10 cellular contexts compared by ENCODE assay signal in the genomic region with DNA sequence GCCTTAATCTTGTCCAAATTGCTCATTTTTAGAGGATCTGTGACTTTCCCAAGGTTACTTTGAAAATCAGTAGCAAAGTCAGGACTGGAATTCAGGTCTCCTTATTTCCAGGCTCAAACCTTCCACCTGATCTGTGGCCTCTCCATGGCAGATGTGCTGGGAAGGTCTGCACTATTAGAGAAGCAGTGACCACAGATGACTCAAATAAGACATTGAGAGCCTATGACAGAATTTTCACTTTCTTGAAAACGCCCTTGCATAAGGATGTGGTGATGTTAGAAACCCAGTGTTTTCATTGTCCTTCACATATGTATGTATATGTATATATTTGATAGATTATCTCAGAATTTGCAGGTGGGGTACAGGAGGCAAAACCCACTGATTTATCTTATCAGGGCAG. TPM values are rescaled to one million over a fixed set of nuclear protein-coding genes. Genes with fewer than 3 reads are reported as not detected.
DNase-seq lines count a peak whose midpoint lies in the region; ATAC-seq and TF ChIP-seq lines count a peak whose summit lies in the region.
"Had no signal": no experiment of that assay in that cellular context is flagged by ENCODE, and none has a peak within 500 bp of the region (broad histone marks: within the 10 kb centered on the region; RNA-seq: fewer than 3 reads in every experiment).

No MANE protein-coding gene starts in this region.

- no peaks in the 10 kb centered on the region for H3K27me3 ChIP-seq in CD4-positive, alpha-beta memory T cell (ENCODE audit: insufficient read depth, low read length)
- H3K27me3 ChIP-seq in tibial nerve, result no peaks in the 10 kb centered on the region
- H3K27me3 ChIP-seq: heart left ventricle had no signal

- H3K36me3 ChIP-seq in CD4-positive, alpha-beta memory T cell (ENCODE audit: insufficient read depth, low read length), result no peaks in the 10 kb centered on the region
- H3K36me3 ChIP-seq in tibial nerve, result peaks cover 0 to 3% (median 0%) of the 10 kb centered on the region in 3 donors

- peak; percentile 94 for ATAC-seq in GM18909 (IDR thresholded peaks at IDR 0.05; ENCODE audit: poor library complexity, unreplicated experiment)
- ATAC-seq in GM21515 (IDR thresholded peaks at IDR 0.05; ENCODE audit: unreplicated experiment), result peak; percentile 92
- ATAC-seq in HG03135 (IDR thresholded peaks at IDR 0.05; ENCODE audit: unreplicated experiment), result peak; percentile 86

- no peak overlapping the region for H3K27ac Mint-ChIP-seq in CD4-positive, alpha-beta memory T cell

- intact Hi-C loops in CD4-positive, alpha-beta memory T cell (cut with micrococcal nuclease), result no loop called here

- no peak for TF ChIP-seq CTCF in tibial nerve (IDR thresholded peaks at IDR 0.05)

- H3K4me3 Mint-ChIP-seq in CD4-positive, alpha-beta memory T cell, result no peak overlapping the region

- WGBS in tibial nerve, 2 donors, result 93 to 97% methylated on average over 1 of the region's 1 CpG

- no peak overlapping the region for H3K4me3 ChIP-seq in CD4-positive, alpha-beta memory T cell (ENCODE audit: low read length in 2 of 2)
- no peak overlapping the region for H3K4me3 ChIP-seq in tibial nerve
- H3K4me3 ChIP-seq: coronary artery, heart left ventricle had no signal

- no peak for TF ChIP-seq POLR2A in tibial nerve (IDR thresholded peaks at IDR 0.05)

- DNase-seq in glomerular visceral epithelial cell (ENCODE audit: extremely low spot score), result peak; percentile 20
- DNase-seq in CD4-positive, alpha-beta memory T cell, result no peak
- DNase-seq in tibial nerve (ENCODE audit: low spot score in 2 of 2), result no peak
- DNase-seq in effector CD8-positive, alpha-beta T cell (lab: John Stamatoyannopoulos, UW), result no peak
- no peak for DNase-seq in AG08395 (ENCODE audit: low spot score)

- POLR2A ChIA-PET in CD4-positive, alpha-beta memory T cell (lab: Charles Lee; ENCODE audit: partially characterized antibody), result no interaction called here

- H3K4me1 ChIP-seq in CD4-positive, alpha-beta memory T cell (ENCODE audit: insufficient read depth, low read length), result no peaks in the 10 kb centered on the region
- no peaks in the 10 kb centered on the region for H3K4me1 ChIP-seq in tibial nerve

- no peak overlapping the region for H3K27ac ChIP-seq in CD4-positive, alpha-beta memory T cell (ENCODE audit: low read depth, low read length)
- H3K27ac ChIP-seq in tibial nerve, result no peak overlapping the region
- H3K27ac ChIP-seq: coronary artery, heart left ventricle had no signal

- no peak for TF ChIP-seq EP300 in tibial nerve (IDR thresholded peaks at IDR 0.05)

- H3K27me3 Mint-ChIP-seq in CD4-positive, alpha-beta memory T cell, result no peaks in the 10 kb centered on the region

- peaks cover 0 to 5% of the 10 kb centered on the region in 2 donors for H3K36me3 Mint-ChIP-seq in CD4-positive, alpha-beta memory T cell

- CTCF ChIA-PET in CD4-positive, alpha-beta memory T cell (lab: Charles Lee; ENCODE audit: partially characterized antibody), result interaction anchor here (1.4 kb wide), 1 partner anchor 12 kb away, joined by 3 read pairs; no protein-coding TSS in a partner anchor

- no peaks in the 10 kb centered on the region for H3K9me3 Mint-ChIP-seq in CD4-positive, alpha-beta memory T cell

- H3K9me3 ChIP-seq in CD4-positive, alpha-beta memory T cell (ENCODE audit: control insufficient read depth in 1 of 2, low read length in 2 of 2), result no peaks in the 10 kb centered on the region
- H3K9me3 ChIP-seq in tibial nerve, result no peaks in the 10 kb centered on the region
- H3K9me3 ChIP-seq: heart left ventricle had no signal

- no peaks in the 10 kb centered on the region for H3K4me1 Mint-ChIP-seq in CD4-positive, alpha-beta memory T cell

RNA-seq across cellular contexts. Expression of a gene that starts 45.3 kb away (rescaled TPM):
- not detected for total RNA-seq in CD4-positive, alpha-beta memory T cell
- not detected for polyA plus RNA-seq in CD4-positive, alpha-beta memory T cell
- 1 to 10 TPM in 1 of 4 donors, under 1 TPM in 2, not detected in 1; 0.20 to 2.4 (median 0.84) TPM for total RNA-seq in tibial nerve

RNA-seq across cellular contexts. Expression of a gene that starts 49.0 kb away (rescaled TPM):
- total RNA-seq in CD4-positive, alpha-beta memory T cell, result 10 to 100 TPM; 40.8 to 43.4 TPM
- polyA plus RNA-seq in CD4-positive, alpha-beta memory T cell, result 10 to 100 TPM; 37.6 to 50.3 TPM
- 10 to 100 TPM; 56.7 to 84.3 (median 76.2) TPM for total RNA-seq in tibial nerve
